ENCODE assay signal across 23 cellular contexts in genomic region chr1:243719476-243719875, GRCh38.
DNase-seq lines count a peak whose midpoint lies in the region; TF ChIP-seq lines count a peak whose summit lies in the region.
"Had no signal": no experiment of that assay in that cellular context is flagged by ENCODE, and none has a peak within 500 bp of the region (broad histone marks: within the 10 kb centered on the region; RNA-seq: fewer than 3 reads in every experiment).

No MANE protein-coding gene starts in this region.

- H3K36me3 Mint-ChIP-seq in endodermal cell (ENCODE audit: low read depth) (no peaks in the 10 kb centered on the region), osteocyte (ENCODE audit: unreplicated experiment) (peaks cover 2% of the 10 kb centered on the region)
- H3K36me3 Mint-ChIP-seq: stimulated activated effector memory CD8-positive, alpha-beta T cell treated with anti-CD3 and anti-CD28 coated beads, Interleukin-12 subunit alpha, Interleukin-12 subunit beta, amount 100 ng/mL, for 72 hours had no signal

- intact Hi-C loops in posterior vena cava (cut with DNase I) = loop anchor here in 1 of 2 donors (5.0 kb wide), 1 partner anchor 183 kb away; no protein-coding TSS in a partner anchor
- intact Hi-C loops in esophagus squamous epithelium (cut with DNase I) = no loop called here

- TF ChIP-seq CTCF in RWPE1 (conservative IDR thresholded peaks at IDR 0.05; ENCODE audit: low read depth) (no peak), endodermal cell (conservative IDR thresholded peaks at IDR 0.05) (no peak), osteocyte (IDR thresholded peaks at IDR 0.05) (no peak), esophagus squamous epithelium (IDR thresholded peaks at IDR 0.05) (no peak)

- H3K27ac Mint-ChIP-seq in endodermal cell = peak overlapping the region; percentile 4
- H3K27ac Mint-ChIP-seq in osteocyte (ENCODE audit: unreplicated experiment) = peak overlapping the region; percentile 78
- H3K27ac Mint-ChIP-seq: CD8-positive, alpha-beta T cell; stimulated activated effector memory CD8-positive, alpha-beta T cell treated with anti-CD3 and anti-CD28 coated beads, Interleukin-12 subunit alpha, Interleukin-12 subunit beta, amount 100 ng/mL, for 72 hours had no signal

- no peaks in the 10 kb centered on the region for H3K27me3 ChIP-seq in endodermal cell (ENCODE audit: control insufficient read depth, insufficient read depth, low read length, poor library complexity, severe bottlenecking)
- no peaks in the 10 kb centered on the region for H3K27me3 ChIP-seq in esophagus squamous epithelium
- H3K27me3 ChIP-seq: dorsolateral prefrontal cortex, gastrocnemius medialis, pancreas, right lobe of liver had no signal

- POLR2A ChIA-PET in RWPE1 (lab: Yijun Ruan, JAX; ENCODE audit: low non-redundant PET) = no interaction called here

- H3K4me1 ChIP-seq in endodermal cell (ENCODE audit: control insufficient read depth, insufficient read depth, low read length) (no peaks in the 10 kb centered on the region), esophagus squamous epithelium (no peaks in the 10 kb centered on the region)
- H3K4me1 ChIP-seq: pancreas had no signal

- TF ChIP-seq POLR2A in esophagus squamous epithelium (IDR thresholded peaks at IDR 0.05) = no peak

- no peak overlapping the region for H3K4me3 Mint-ChIP-seq in endodermal cell
- H3K4me3 Mint-ChIP-seq in osteocyte (ENCODE audit: unreplicated experiment) = no peak overlapping the region
- H3K4me3 Mint-ChIP-seq: CD8-positive, alpha-beta T cell; H9; naive B cell; stimulated activated effector memory CD8-positive, alpha-beta T cell treated with anti-CD3 and anti-CD28 coated beads, Interleukin-12 subunit alpha, Interleukin-12 subunit beta, amount 100 ng/mL, for 72 hours had no signal

- H3K4me3 ChIP-seq in endodermal cell (ENCODE audit: low read length) = no peak overlapping the region
- H3K4me3 ChIP-seq in esophagus squamous epithelium = no peak overlapping the region
- H3K4me3 ChIP-seq: dorsolateral prefrontal cortex, gastrocnemius medialis, pancreas, right lobe of liver had no signal

- H3K36me3 ChIP-seq in endodermal cell (ENCODE audit: control insufficient read depth, insufficient read depth, low read length) (no peaks in the 10 kb centered on the region), esophagus squamous epithelium (no peaks in the 10 kb centered on the region)
- H3K36me3 ChIP-seq: gastrocnemius medialis, pancreas, right lobe of liver had no signal

- CTCF ChIA-PET in RWPE1 (lab: Yijun Ruan, JAX) = no interaction called here

- H3K9ac ChIP-seq in endodermal cell (ENCODE audit: extremely low read depth, low read length, poor library complexity, severe bottlenecking) = no peak overlapping the region

- H3K27ac ChIP-seq in RWPE1 = peak overlapping the region; percentile 60
- no peak overlapping the region for H3K27ac ChIP-seq in endodermal cell (ENCODE audit: low read depth, low read length)
- H3K27ac ChIP-seq in esophagus squamous epithelium = no peak overlapping the region
- H3K27ac ChIP-seq: dorsolateral prefrontal cortex, gastrocnemius medialis, pancreas, right lobe of liver had no signal

- no peaks in the 10 kb centered on the region for H3K27me3 Mint-ChIP-seq in endodermal cell (ENCODE audit: insufficient read depth)
- no peaks in the 10 kb centered on the region for H3K27me3 Mint-ChIP-seq in osteocyte (ENCODE audit: unreplicated experiment)
- H3K27me3 Mint-ChIP-seq: naive B cell had no signal

- H3K9me3 Mint-ChIP-seq in endodermal cell (no peaks in the 10 kb centered on the region), osteocyte (ENCODE audit: unreplicated experiment) (no peaks in the 10 kb centered on the region)
- H3K9me3 Mint-ChIP-seq: CD8-positive, alpha-beta T cell; H9; naive B cell; stimulated activated effector memory CD8-positive, alpha-beta T cell treated with anti-CD3 and anti-CD28 coated beads, Interleukin-12 subunit alpha, Interleukin-12 subunit beta, amount 100 ng/mL, for 72 hours had no signal

- H3K9me3 ChIP-seq in endodermal cell (ENCODE audit: control insufficient read depth, low read length) (no peaks in the 10 kb centered on the region), esophagus squamous epithelium (no peaks in the 10 kb centered on the region)
- H3K9me3 ChIP-seq: gastrocnemius medialis, pancreas, right lobe of liver had no signal

- peak; percentile 28 for DNase-seq in ELR (ENCODE audit: low read depth)
- no peak for DNase-seq in RWPE1 (ENCODE audit: low spot score)
- no peak for DNase-seq in endodermal cell
- DNase-seq in osteocyte (ENCODE audit: extremely low spot score, unreplicated experiment) = no peak
- DNase-seq in SKM-1 treated with dmso at 0.1 percent for 144 hours (lab: John Stamatoyannopoulos, UW; ENCODE audit: unreplicated experiment) = no peak
- no peak for DNase-seq in posterior vena cava (ENCODE audit: low spot score)
- DNase-seq in T-helper 9 cell = no peak
- DNase-seq in esophagus squamous epithelium (lab: John Stamatoyannopoulos, UW) = no peak
- DNase-seq: activated CD8-positive, alpha-beta memory T cell treated with anti-CD3 and anti-CD28 coated beads, Interleukin-2, amount 50 U/mL, for 4 hours; activated effector memory CD4-positive, alpha-beta T cell treated with anti-CD3 and anti-CD28 coated beads, Interleukin-2, amount 50 U/mL, for 16 hours; CD8-positive, alpha-beta T cell; DND-41; dorsolateral prefrontal cortex; gastrocnemius medialis; H9; islet precursor cell; naive B cell; NCI-H1092; NCI-H2081; pancreas; right lobe of liver; T-helper 1 cell had no signal

- WGBS in endodermal cell (ENCODE audit: insufficient coverage in 1 of 2, insufficient read length in 1 of 2), 2 experiments = 89 to 100% methylated on average over 1 to 2 of the region's 2 CpGs
- 82 to 100% methylated on average over 1 to 2 of the region's 2 CpGs for WGBS in esophagus squamous epithelium, 2 donors

- H3K4me1 Mint-ChIP-seq in endodermal cell = peaks cover 8% of the 10 kb centered on the region
- peaks cover 60% of the 10 kb centered on the region for H3K4me1 Mint-ChIP-seq in osteocyte (ENCODE audit: unreplicated experiment)
